In the genomic region with DNA sequence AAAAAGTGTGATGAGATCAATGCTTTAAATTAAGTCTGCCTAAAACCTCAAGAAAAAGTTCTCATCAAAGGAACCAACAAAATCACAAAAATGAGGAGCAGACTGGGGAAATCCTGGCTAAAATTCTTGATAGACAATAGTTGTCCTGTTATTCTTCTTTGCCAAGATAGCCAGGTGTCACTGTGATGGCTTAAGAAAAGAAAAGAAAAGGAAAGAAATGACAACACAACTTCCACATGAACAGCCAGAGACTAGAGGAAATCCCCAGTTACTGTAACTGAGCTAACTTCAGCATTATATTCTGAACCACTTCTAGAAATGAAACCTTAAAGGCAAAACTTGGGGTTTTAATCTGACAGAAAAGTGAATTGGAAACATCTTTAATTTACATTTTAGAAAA, we compare ENCODE assay signal across 18 cellular contexts.
DNase-seq lines count a peak whose midpoint lies in the region; ATAC-seq, FAIRE-seq and TF ChIP-seq lines count a peak whose summit lies in the region.
"Had no signal": no experiment of that assay in that cellular context is flagged by ENCODE, and none has a peak within 500 bp of the region (broad histone marks: within the 10 kb centered on the region; RNA-seq: fewer than 3 reads in every experiment).

No MANE protein-coding gene starts in this region.

- H3K4me1 ChIP-seq in GM23338 (ENCODE audit: insufficient read depth): peaks cover 8% of the 10 kb centered on the region

- H3K27ac Mint-ChIP-seq in GM23338: no peak overlapping the region
- H3K27ac Mint-ChIP-seq: activated naive CD4-positive, alpha-beta T cell treated with anti-CD3 and anti-CD28 coated beads, Interleukin-2, amount 50 U/mL, for 24 hours had no signal

- TF ChIP-seq CTCF in GM23338 (conservative IDR thresholded peaks at IDR 0.05; ENCODE audit: low read depth in 2 of 2): no peak

- H3K79me2 ChIP-seq in GM23338 (replicated peaks; ENCODE audit: insufficient read depth): no peaks in the 10 kb centered on the region

- H3K27me3 ChIP-seq in GM23338 (ENCODE audit: insufficient read depth): no peaks in the 10 kb centered on the region

- H4K20me1 ChIP-seq in GM23338 (replicated peaks; ENCODE audit: insufficient read depth): no peaks in the 10 kb centered on the region

- TF ChIP-seq POLR2A in GM12891 (IDR thresholded peaks at IDR 0.05; ENCODE audit: low read depth, low read length): no peak

- no peak overlapping the region for H3K27ac ChIP-seq in GM23338 (ENCODE audit: low read depth)
- H3K27ac ChIP-seq: GM23248, thoracic aorta had no signal

- H2AFZ ChIP-seq in GM23338: no peak overlapping the region
- H2AFZ ChIP-seq: GM23248 had no signal

- no peak overlapping the region for H3K4me3 Mint-ChIP-seq in GM23338
- H3K4me3 Mint-ChIP-seq: activated naive CD4-positive, alpha-beta T cell treated with anti-CD3 and anti-CD28 coated beads, Interleukin-2, amount 50 U/mL, for 24 hours had no signal

- H3K36me3 Mint-ChIP-seq in GM23338 (ENCODE audit: low read depth): no peaks in the 10 kb centered on the region
- H3K36me3 Mint-ChIP-seq: activated naive CD4-positive, alpha-beta T cell treated with anti-CD3 and anti-CD28 coated beads, Interleukin-2, amount 50 U/mL, for 24 hours had no signal

- no peaks in the 10 kb centered on the region for H3K27me3 Mint-ChIP-seq in GM23338 (ENCODE audit: insufficient read depth, low read depth, poor library complexity)

- ATAC-seq in GM19351 (IDR thresholded peaks at IDR 0.05; ENCODE audit: unreplicated experiment) (peak; percentile 74), HG02759 (IDR thresholded peaks at IDR 0.05; ENCODE audit: unreplicated experiment) (peak; percentile 79), HG03469 (IDR thresholded peaks at IDR 0.05; ENCODE audit: unreplicated experiment) (peak; percentile 69), HG02970 (IDR thresholded peaks at IDR 0.05; ENCODE audit: low FRiP score, unreplicated experiment) (no peak), GM23338 (no peak)
- ATAC-seq: HepG2, right cardiac atrium had no signal

- FAIRE-seq in GM12891 (lab: Jason Lieb, UNC): peak; percentile 77
- FAIRE-seq: HepG2, islet of Langerhans had no signal

- no peaks in the 10 kb centered on the region for H3K36me3 ChIP-seq in GM23338 (ENCODE audit: insufficient read depth)
- H3K36me3 ChIP-seq: thoracic aorta had no signal

- no peaks in the 10 kb centered on the region for H3K9me3 Mint-ChIP-seq in GM23338
- H3K9me3 Mint-ChIP-seq: activated naive CD4-positive, alpha-beta T cell treated with anti-CD3 and anti-CD28 coated beads, Interleukin-2, amount 50 U/mL, for 24 hours had no signal

- no peak overlapping the region for H3K4me3 ChIP-seq in GM23338
- H3K4me3 ChIP-seq: GM23248, thoracic aorta had no signal

- H3F3A ChIP-seq in GM23338 (replicated peaks; ENCODE audit: low read depth): no peaks in the 10 kb centered on the region

- peaks cover 7% of the 10 kb centered on the region; the same call in 1 of the 2 replicates for H3K9me2 ChIP-seq in GM23338 (ENCODE audit: insufficient read depth)

- H3K4me2 ChIP-seq in GM23338: no peak overlapping the region

- H3K4me1 Mint-ChIP-seq in GM23338: peaks cover 4% of the 10 kb centered on the region; the same call in 2 of the 3 replicates
- H3K4me1 Mint-ChIP-seq: activated naive CD4-positive, alpha-beta T cell treated with anti-CD3 and anti-CD28 coated beads, Interleukin-2, amount 50 U/mL, for 24 hours had no signal

- DNase-seq in GM12891 (ENCODE audit: insufficient read length, low spot score) (no peak), GM23338 (ENCODE audit: low spot score) (no peak), SKM-1 treated with dmso at 0.1 percent for 144 hours (lab: John Stamatoyannopoulos, UW; ENCODE audit: unreplicated experiment) (no peak), HuH-7.5 (ENCODE audit: low spot score) (no peak)
- DNase-seq: activated CD4-positive, alpha-beta T cell treated with anti-CD3 and anti-CD28 coated beads, Interleukin-2, amount 50 U/mL, for 48 hours; cerebellar nuclear complex; DND-41; GM23248; NCI-H187 treated with DMSO at 0.1 percent for 48 hours; right cardiac atrium had no signal

TF ChIP-seq in GM12891, 5 proteins besides CTCF, POLR2A, EP300 and RAD21:
- TF ChIP-seq POU2F2 (IDR thresholded peaks at IDR 0.05; ENCODE audit: low read depth, low read length) (no peak), SPI1 (IDR thresholded peaks at IDR 0.05; ENCODE audit: low read depth, low read length) (0 out of 2 replicates have a peak, but pooled peaks have one; percentile 18), TAF1 (IDR thresholded peaks at IDR 0.05; ENCODE audit: low read depth, low read length) (no peak)

TF ChIP-seq in GM23338, 12 proteins besides CTCF, POLR2A, EP300 and RAD21 (continues in another document):
- TF ChIP-seq EZH2phosphoT487 (IDR thresholded peaks at IDR 0.05; ENCODE audit: unreplicated experiment) (no peak), STAT1 (IDR thresholded peaks at IDR 0.05; ENCODE audit: unreplicated experiment) (no peak), ZNF114 (CRISPR knock-in tag; IDR thresholded peaks at IDR 0.05) (no peak), EZH2 (IDR thresholded peaks at IDR 0.05; ENCODE audit: low read depth, unreplicated experiment) (no peak), NANOG (IDR thresholded peaks at IDR 0.05; ENCODE audit: borderline replicate concordance) (no peak), JUNB (IDR thresholded peaks at IDR 0.05; ENCODE audit: unreplicated experiment) (no peak), ETS1 (IDR thresholded peaks at IDR 0.05) (no peak), ZNF331 (CRISPR knock-in tag; IDR thresholded peaks at IDR 0.05; ENCODE audit: low read depth) (no peak), ZNF462 (CRISPR knock-in tag; IDR thresholded peaks at IDR 0.05) (no peak)

Comparison
In these comparisons a context has a peak if more than half of its experiments do, and no peak if none do; other contexts are left out.
1. ATAC-seq: peak in GM19351 (single experiment), HG02759 (single experiment) and HG03469 (single experiment); none in HG02970 (single experiment) and GM23338 (single experiment).